Comparison of ENCODE assay signal across 20 cellular contexts in genomic region chr16:9318764-9319163, GRCh38.
DNase-seq lines count a peak whose midpoint lies in the region; ATAC-seq, FAIRE-seq and TF ChIP-seq lines count a peak whose summit lies in the region.
"Had no signal": no experiment of that assay in that cellular context is flagged by ENCODE, and none has a peak within 500 bp of the region (broad histone marks: within the 10 kb centered on the region; RNA-seq: fewer than 3 reads in every experiment).

No MANE protein-coding gene starts in this region.

- no peaks in the 10 kb centered on the region for H3F3A ChIP-seq in neural progenitor cell (ENCODE audit: low read depth)

- POLR2A ChIA-PET in K562 (lab: Yijun Ruan, JAX): no interaction called here

- TF ChIP-seq EP300 in K562 (IDR thresholded peaks at IDR 0.05; ENCODE audit: low read length): no peak

- CTCF ChIA-PET in K562 (lab: Yijun Ruan, JAX; ENCODE audit: low intra/inter-chr PET ratio): no interaction called here

- H3K27ac ChIP-seq in K562 (ENCODE audit: extremely low read depth, low read depth, low read length): no peak overlapping the region
- H3K27ac ChIP-seq in neural progenitor cell: no peak overlapping the region
- H3K27ac ChIP-seq: BLaER1 treated with 17β-estradiol and CSF1 and Interleukin-3, amounts not matched to agents 10 nM and 100 nM; KMS-11; SJSA1 had no signal

- no peak for TF ChIP-seq CTCF in K562 (IDR thresholded peaks at IDR 0.05 in 2 of 3, conservative IDR thresholded peaks at IDR 0.05 in 1 of 3; ENCODE audit: insufficient read depth in 2 of 3, low read depth in 1 of 3, low read length in 3 of 3)
- TF ChIP-seq CTCF in neural progenitor cell (IDR thresholded peaks at IDR 0.05): no peak

- no peak for TF ChIP-seq RAD21 in K562 (CRISPR knock-in tag; conservative IDR thresholded peaks at IDR 0.05 in 1 of 2, IDR thresholded peaks at IDR 0.05 in 1 of 2)

- peaks cover 8% of the 10 kb centered on the region for H3K9me3 Mint-ChIP-seq in neural progenitor cell

- peak; percentile 54 for FAIRE-seq in K562 (lab: Jason Lieb, UNC)

- H3K4me3 Mint-ChIP-seq in neural progenitor cell: peak overlapping the region; percentile 1
- H3K4me3 Mint-ChIP-seq: CD8-positive, alpha-beta memory T cell had no signal

- H3K4me2 ChIP-seq in K562 (ENCODE audit: insufficient read depth, low read length): no peak overlapping the region
- no peak overlapping the region for H3K4me2 ChIP-seq in neural progenitor cell
- H3K4me2 ChIP-seq: BLaER1 treated with 17β-estradiol and CSF1 and Interleukin-3, amounts not matched to agents 10 nM and 100 nM; KMS-11 had no signal

- ATAC-seq in K562 (no peak), HG03175 (IDR thresholded peaks at IDR 0.05; ENCODE audit: unreplicated experiment) (no peak), HG03039 (IDR thresholded peaks at IDR 0.05; ENCODE audit: unreplicated experiment) (no peak)

- H3K4me1 ChIP-seq in K562 (replicated peaks in 1 of 2; ENCODE audit: control insufficient read depth in 2 of 2, insufficient read depth in 2 of 2, low read length in 2 of 2): no peaks in the 10 kb centered on the region
- H3K4me1 ChIP-seq in neural progenitor cell: peaks cover 3% of the 10 kb centered on the region
- H3K4me1 ChIP-seq: BLaER1 treated with 17β-estradiol and CSF1 and Interleukin-3, amounts not matched to agents 10 nM and 100 nM; SJSA1 had no signal

- H3K4me3 ChIP-seq in K562: no peak overlapping the region
- no peak overlapping the region for H3K4me3 ChIP-seq in neural progenitor cell
- H3K4me3 ChIP-seq: BLaER1 treated with 17β-estradiol and CSF1 and Interleukin-3, amounts not matched to agents 10 nM and 100 nM; SJSA1 had no signal

- WGBS in K562 (ENCODE audit: insufficient coverage, low coverage, missing lambda C conversion rate): 0% methylated on average over 2 of the region's 2 CpGs

- intact Hi-C loops in K562 (cut with micrococcal nuclease): no loop called here

- no TSS peak for BruUV-seq in K562 (replicated peaks; lab: Mats Ljungman, UMichigan)

- H3K27ac Mint-ChIP-seq in neural progenitor cell: peak overlapping the region; percentile 4
- H3K27ac Mint-ChIP-seq: CD8-positive, alpha-beta memory T cell had no signal

- in situ Hi-C loops in K562 (cut with MboI): no loop called here

- TF ChIP-seq POLR2A in K562 (conservative IDR thresholded peaks at IDR 0.05): no peak

- no peaks in the 10 kb centered on the region for H3K9me1 ChIP-seq in K562 (ENCODE audit: control insufficient read depth, insufficient read depth, low read length)

- no peaks in the 10 kb centered on the region for H4K20me1 ChIP-seq in K562 (replicated peaks; ENCODE audit: control insufficient read depth, insufficient read depth, low read length)
- no peaks in the 10 kb centered on the region for H4K20me1 ChIP-seq in neural progenitor cell (ENCODE audit: low read depth)
- H4K20me1 ChIP-seq: BLaER1 treated with 17β-estradiol and CSF1 and Interleukin-3, amounts not matched to agents 10 nM and 100 nM had no signal

- no peaks in the 10 kb centered on the region for H3K79me2 ChIP-seq in K562 (ENCODE audit: control insufficient read depth, insufficient read depth, low read length)
- H3K79me2 ChIP-seq in neural progenitor cell (ENCODE audit: low read depth): no peaks in the 10 kb centered on the region

- H3K27me3 ChIP-seq in K562 (ENCODE audit: control insufficient read depth in 2 of 2, insufficient read depth in 2 of 2, low read length in 2 of 2) (no peaks in the 10 kb centered on the region), neural progenitor cell (no peaks in the 10 kb centered on the region)
- H3K27me3 ChIP-seq: BLaER1 treated with 17β-estradiol and CSF1 and Interleukin-3, amounts not matched to agents 10 nM and 100 nM had no signal

- H3K36me3 Mint-ChIP-seq in neural progenitor cell: no peaks in the 10 kb centered on the region
- H3K36me3 Mint-ChIP-seq: CD8-positive, alpha-beta memory T cell had no signal

- H3K36me3 ChIP-seq in K562 (ENCODE audit: control insufficient read depth, insufficient read depth, low read length) (no peaks in the 10 kb centered on the region), neural progenitor cell (no peaks in the 10 kb centered on the region)
- H3K36me3 ChIP-seq: BLaER1 treated with 17β-estradiol and CSF1 and Interleukin-3, amounts not matched to agents 10 nM and 100 nM; SJSA1 had no signal

- H2AFZ ChIP-seq in K562 (ENCODE audit: low read depth, low read length): no peak overlapping the region
- no peak overlapping the region for H2AFZ ChIP-seq in neural progenitor cell (replicated peaks)

- H3K9ac ChIP-seq in K562 (ENCODE audit: insufficient read depth in 1 of 2, low read depth in 2 of 2, low read length in 2 of 2) (no peak overlapping the region), neural progenitor cell (no peak overlapping the region)
- H3K9ac ChIP-seq: BLaER1 treated with 17β-estradiol and CSF1 and Interleukin-3, amounts not matched to agents 10 nM and 100 nM; KMS-11 had no signal

- H3K9me3 ChIP-seq in K562 (replicated peaks; ENCODE audit: control insufficient read depth, insufficient read depth, low read depth, low read length): no peaks in the 10 kb centered on the region
- no peaks in the 10 kb centered on the region for H3K9me3 ChIP-seq in neural progenitor cell (ENCODE audit: low read depth)
- H3K9me3 ChIP-seq: SJSA1 had no signal

- H3K27me3 Mint-ChIP-seq in neural progenitor cell (ENCODE audit: insufficient read depth, low read depth): no peaks in the 10 kb centered on the region

- DNase-seq in NCI-H82 (lab: John Stamatoyannopoulos, UW): peak; percentile 27
- DNase-seq in NCI-H82 treated with DMSO at 0.1 percent for 48 hours (lab: John Stamatoyannopoulos, UW; ENCODE audit: unreplicated experiment): no peak
- DNase-seq in NAMALWA (ENCODE audit: low spot score): peak; percentile 45
- peak in 3 of 4 experiments; percentile 3 to 13 (median 10) for DNase-seq in K562 (ENCODE audit: extremely low read depth in 1 of 4, low spot score in 3 of 4)
- DNase-seq in neural progenitor cell (ENCODE audit: low spot score): no peak
- no peak for DNase-seq in NCI-H510A treated with DMSO at 0.1 percent for 48 hours (lab: John Stamatoyannopoulos, UW)
- DNase-seq: 8988T; CD8-positive, alpha-beta memory T cell; DMS79 treated with DMSO at 0.1 percent for 48 hours; H7; NCI-H1417; NCI-H187 treated with DMSO at 0.1 percent for 48 hours; NCI-H345; NCI-H69; SW 1271 had no signal

- peaks cover 21% of the 10 kb centered on the region for H3K4me1 Mint-ChIP-seq in neural progenitor cell
- H3K4me1 Mint-ChIP-seq: CD8-positive, alpha-beta memory T cell had no signal

TF ChIP-seq in K562, 482 proteins besides CTCF, POLR2A, EP300 and RAD21 (continues in another document):
- peak; percentile 55; the same call in 1 of the 2 replicates for TF ChIP-seq ZBTB40 (IDR thresholded peaks at IDR 0.05)
- no peak for TF ChIP-seq ZBTB40 (CRISPR knock-in tag; IDR thresholded peaks at IDR 0.05)
- 0 out of 2 replicates have a peak, but pooled peaks have one; percentile 9 for TF ChIP-seq CBFA2T2 (conservative IDR thresholded peaks at IDR 0.05)

Comparison
In these comparisons a context has a peak if more than half of its experiments do, and no peak if none do; other contexts are left out.
1. DNase-seq: peak in NCI-H82 (single experiment), NAMALWA (single experiment) and K562 (3 of 4); none in NCI-H82 treated with DMSO at 0.1 percent for 48 hours (single experiment), neural progenitor cell (single experiment) and NCI-H510A treated with DMSO at 0.1 percent for 48 hours (single experiment).